1 cellular context compared by ENCODE assay signal in genomic region chr17:28735913-28736769, GRCh38.
TF ChIP-seq lines count a peak whose summit lies in the region.

No MANE protein-coding gene starts in this region.

TF ChIP-seq in K562, 482 proteins besides CTCF, POLR2A, EP300 and RAD21:
- TF ChIP-seq, protein P1, sequence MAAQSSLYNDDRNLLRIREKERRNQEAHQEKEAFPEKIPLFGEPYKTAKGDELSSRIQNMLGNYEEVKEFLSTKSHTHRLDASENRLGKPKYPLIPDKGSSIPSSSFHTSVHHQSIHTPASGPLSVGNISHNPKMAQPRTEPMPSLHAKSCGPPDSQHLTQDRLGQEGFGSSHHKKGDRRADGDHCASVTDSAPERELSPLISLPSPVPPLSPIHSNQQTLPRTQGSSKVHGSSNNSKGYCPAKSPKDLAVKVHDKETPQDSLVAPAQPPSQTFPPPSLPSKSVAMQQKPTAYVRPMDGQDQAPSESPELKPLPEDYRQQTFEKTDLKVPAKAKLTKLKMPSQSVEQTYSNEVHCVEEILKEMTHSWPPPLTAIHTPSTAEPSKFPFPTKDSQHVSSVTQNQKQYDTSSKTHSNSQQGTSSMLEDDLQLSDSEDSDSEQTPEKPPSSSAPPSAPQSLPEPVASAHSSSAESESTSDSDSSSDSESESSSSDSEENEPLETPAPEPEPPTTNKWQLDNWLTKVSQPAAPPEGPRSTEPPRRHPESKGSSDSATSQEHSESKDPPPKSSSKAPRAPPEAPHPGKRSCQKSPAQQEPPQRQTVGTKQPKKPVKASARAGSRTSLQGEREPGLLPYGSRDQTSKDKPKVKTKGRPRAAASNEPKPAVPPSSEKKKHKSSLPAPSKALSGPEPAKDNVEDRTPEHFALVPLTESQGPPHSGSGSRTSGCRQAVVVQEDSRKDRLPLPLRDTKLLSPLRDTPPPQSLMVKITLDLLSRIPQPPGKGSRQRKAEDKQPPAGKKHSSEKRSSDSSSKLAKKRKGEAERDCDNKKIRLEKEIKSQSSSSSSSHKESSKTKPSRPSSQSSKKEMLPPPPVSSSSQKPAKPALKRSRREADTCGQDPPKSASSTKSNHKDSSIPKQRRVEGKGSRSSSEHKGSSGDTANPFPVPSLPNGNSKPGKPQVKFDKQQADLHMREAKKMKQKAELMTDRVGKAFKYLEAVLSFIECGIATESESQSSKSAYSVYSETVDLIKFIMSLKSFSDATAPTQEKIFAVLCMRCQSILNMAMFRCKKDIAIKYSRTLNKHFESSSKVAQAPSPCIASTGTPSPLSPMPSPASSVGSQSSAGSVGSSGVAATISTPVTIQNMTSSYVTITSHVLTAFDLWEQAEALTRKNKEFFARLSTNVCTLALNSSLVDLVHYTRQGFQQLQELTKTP (IDR thresholded peaks at IDR 0.05; ENCODE audit: low read depth in 1 of 2, partially characterized antibody in 2 of 2) = peak in 1 of 2 experiments; percentile 95
- TF ChIP-seq BCOR (IDR thresholded peaks at IDR 0.05) (peak; percentile 58; the same call in 1 of the 2 replicates), ZNF146 (CRISPR knock-in tag; IDR thresholded peaks at IDR 0.05; ENCODE audit: unreplicated experiment) (peak; percentile 82), KDM1A (IDR thresholded peaks at IDR 0.05) (peak; percentile 6 to 34; a peak in 1 of 4 replicates)
